Comparison of ENCODE assay signal across 9 cellular contexts in genomic region chr12:96233941-96234461, GRCh38. TPM values are rescaled to one million over a fixed set of nuclear protein-coding genes. Genes with fewer than 3 reads are reported as not detected.
DNase-seq lines count a peak whose midpoint lies in the region; TF ChIP-seq lines count a peak whose summit lies in the region.
"Had no signal": no experiment of that assay in that cellular context is flagged by ENCODE, and none has a peak within 500 bp of the region (broad histone marks: within the 10 kb centered on the region; RNA-seq: fewer than 3 reads in every experiment).

No MANE protein-coding gene starts in this region.

- no peak for TF ChIP-seq CTCF in glutamatergic neuron (IDR thresholded peaks at IDR 0.05; ENCODE audit: partially characterized antibody, unreplicated experiment)
- no peak for TF ChIP-seq CTCF in prostate gland (IDR thresholded peaks at IDR 0.05)
- no peak for TF ChIP-seq CTCF in chondrocyte (IDR thresholded peaks at IDR 0.05)

- peak overlapping the region; percentile 50 for H3K9ac ChIP-seq in adipocyte (ENCODE audit: low read length)

- no peaks in the 10 kb centered on the region for H3K27me3 ChIP-seq in adipocyte (replicated peaks; ENCODE audit: control insufficient read depth, insufficient read depth, low read length)
- H3K27me3 ChIP-seq in prostate gland (replicated peaks; ENCODE audit: insufficient read depth) = no peaks in the 10 kb centered on the region

- H3K4me3 Mint-ChIP-seq in glutamatergic neuron (ENCODE audit: unreplicated experiment) (no peak overlapping the region), chondrocyte (ENCODE audit: unreplicated experiment) (no peak overlapping the region)
- H3K4me3 Mint-ChIP-seq: activated naive CD8-positive, alpha-beta T cell had no signal

- peaks cover 25% of the 10 kb centered on the region for H3K4me1 Mint-ChIP-seq in glutamatergic neuron (ENCODE audit: low read depth, unreplicated experiment)
- peaks cover 52% of the 10 kb centered on the region for H3K4me1 Mint-ChIP-seq in chondrocyte (ENCODE audit: low read depth)

- DNase-seq in COLO668 (lab: John Stamatoyannopoulos, UW; ENCODE audit: unreplicated experiment) (peak; percentile 23), adipocyte (ENCODE audit: low read depth) (no peak), glutamatergic neuron (peak; percentile 70), prostate gland (ENCODE audit: low spot score) (peak; percentile 77), H4 (ENCODE audit: low spot score) (no peak), chondrocyte (ENCODE audit: low spot score) (no peak), NCI-H2107 (lab: John Stamatoyannopoulos, UW) (no peak), SKM-1 treated with dmso at 0.1 percent for 144 hours (lab: John Stamatoyannopoulos, UW; ENCODE audit: unreplicated experiment) (no peak)

- intact Hi-C loops in prostate gland (cut with DNase I) = no loop called here

- H3K36me3 ChIP-seq in adipocyte (ENCODE audit: control insufficient read depth, insufficient read depth, low read length, severe bottlenecking) (no peaks in the 10 kb centered on the region), prostate gland (no peaks in the 10 kb centered on the region)

- H3K27ac Mint-ChIP-seq in glutamatergic neuron (ENCODE audit: unreplicated experiment) (peak overlapping the region; percentile 62), chondrocyte (ENCODE audit: unreplicated experiment) (no peak overlapping the region)
- H3K27ac Mint-ChIP-seq: activated naive CD8-positive, alpha-beta T cell had no signal

- no peak for TF ChIP-seq POLR2A in prostate gland (IDR thresholded peaks at IDR 0.05)

- 27% methylated on average over 14 of the region's 15 CpGs for WGBS in prostate gland

- H3K36me3 Mint-ChIP-seq in glutamatergic neuron (ENCODE audit: unreplicated experiment) = no peaks in the 10 kb centered on the region
- peaks cover 6% of the 10 kb centered on the region for H3K36me3 Mint-ChIP-seq in chondrocyte (ENCODE audit: low read depth)

- H3K27me3 Mint-ChIP-seq in glutamatergic neuron (ENCODE audit: unreplicated experiment) (peaks cover 8% of the 10 kb centered on the region), chondrocyte (ENCODE audit: low read depth) (no peaks in the 10 kb centered on the region)
- H3K27me3 Mint-ChIP-seq: activated naive CD8-positive, alpha-beta T cell had no signal

- H3K9me3 Mint-ChIP-seq in glutamatergic neuron (ENCODE audit: unreplicated experiment) (peaks cover 7% of the 10 kb centered on the region), chondrocyte (ENCODE audit: low read depth) (no peaks in the 10 kb centered on the region)

- H3K4me1 ChIP-seq in adipocyte (ENCODE audit: control insufficient read depth, insufficient read depth, low read length) (peaks cover 60% of the 10 kb centered on the region), prostate gland (replicated peaks) (no peaks in the 10 kb centered on the region)

- peak overlapping the region; percentile 68 to 75 for H3K27ac ChIP-seq in prostate gland

- H3K4me3 ChIP-seq in adipocyte (ENCODE audit: low read length) (peak overlapping the region; percentile 29), prostate gland (no peak overlapping the region)

- H3K9me3 ChIP-seq in adipocyte (ENCODE audit: control insufficient read depth, low read length) (no peaks in the 10 kb centered on the region), prostate gland (no peaks in the 10 kb centered on the region)

RNA-seq across cellular contexts. Expression of gene ELK3, which starts 39.8 kb away (rescaled TPM):
- total RNA-seq in glutamatergic neuron (ENCODE audit: unreplicated experiment) = 3.7 TPM
- 10 to 100 TPM in 1 of 2 donors, 1 to 10 TPM in 1; 7.0 to 20.6 TPM for total RNA-seq in prostate gland
- total RNA-seq in H4 (2014; rRNA removed; shearing (Covaris generic)) = 15.1 and 17.8 TPM in 2 replicates
- 37.1 to 62.1 TPM (median 38.8 TPM) in 3 replicates for total RNA-seq in chondrocyte

Comparison
In these comparisons a context has a peak if more than half of its experiments do, and no peak if none do; other contexts are left out.
1. DNase-seq: peak in COLO668 (single experiment), glutamatergic neuron (single experiment) and prostate gland (single experiment); none in adipocyte (single experiment), H4 (single experiment), chondrocyte (single experiment), NCI-H2107 (single experiment) and SKM-1 treated with dmso at 0.1 percent for 144 hours (single experiment).